Comparison of ENCODE assay signal across 7 cellular contexts in genomic region chr1:161068306-161069200, GRCh38. TPM values are rescaled to one million over a fixed set of nuclear protein-coding genes. Genes with fewer than 3 reads are reported as not detected.
A peak's percentile ranks its signal among the peaks of the same experiment; 100 is the strongest.
DNase-seq lines count a peak whose midpoint lies in the region; ATAC-seq, FAIRE-seq and TF ChIP-seq lines count a peak whose summit lies in the region.

No MANE protein-coding gene starts in this region.

- intact Hi-C loops in endothelial cell of umbilical vein (cut with micrococcal nuclease) (no loop called here), aorta (cut with DNase I) (no loop called here)

- no peak for TF ChIP-seq POLR2A in endothelial cell of umbilical vein (IDR thresholded peaks at IDR 0.05; ENCODE audit: low read depth, low read length)

- 78 to 81% methylated on average over 9 of the region's 9 CpGs for WGBS in aorta, 2 donors

- H3K4me1 ChIP-seq in endothelial cell of umbilical vein (ENCODE audit: control insufficient read depth, extremely low read depth, insufficient read depth, low read length): no peaks in the 10 kb centered on the region
- no peaks in the 10 kb centered on the region for H3K4me1 ChIP-seq in rectal smooth muscle tissue (ENCODE audit: control insufficient read depth, insufficient read depth, low read length)
- H3K4me1 ChIP-seq in aorta (ENCODE audit: control insufficient read depth in 1 of 2, insufficient read depth in 2 of 2, low read length in 2 of 2): no peaks in the 10 kb centered on the region

- peak; percentile 87 for DNase-seq in activated CD4-positive, alpha-beta T cell treated with anti-CD3 and anti-CD28 coated beads for 48 hours
- DNase-seq in endothelial cell of umbilical vein (ENCODE audit: low read depth, low spot score) (no peak), aorta (peak; percentile 81 to 90), RKO (ENCODE audit: low spot score) (no peak)

- H3K79me2 ChIP-seq in endothelial cell of umbilical vein (ENCODE audit: control insufficient read depth, insufficient read depth, low read length): no peaks in the 10 kb centered on the region

- dilution Hi-C loops in endothelial cell of umbilical vein (cut with MboI; ENCODE audit: extremely low pct_ligation_motif_present, low sequenced_read_pairs): no loop called here

- H3K27ac ChIP-seq in endothelial cell of umbilical vein (ENCODE audit: insufficient read depth, low read depth, low read length) (no peak overlapping the region), rectal smooth muscle tissue (ENCODE audit: low read depth, low read length) (no peak overlapping the region), aorta (ENCODE audit: low read depth in 1 of 2, low read length in 2 of 2) (no peak overlapping the region)

- CTCF ChIA-PET in endothelial cell of umbilical vein (lab: Charles Lee): interaction anchor here (1.3 to 1.6 kb wide), 3 partner anchors 23 to 78 kb away, joined by 4 to 7 read pairs (median 4); partner anchors contain the start of genes F11R and USF1

- no peak overlapping the region for H3K9ac ChIP-seq in endothelial cell of umbilical vein (replicated peaks; ENCODE audit: extremely low read depth, insufficient read depth, low read length)
- H3K9ac ChIP-seq in rectal smooth muscle tissue (ENCODE audit: low read length): no peak overlapping the region

- no peak overlapping the region for H3K4me2 ChIP-seq in endothelial cell of umbilical vein (ENCODE audit: insufficient read depth, low read length)

- H3K4me3 ChIP-seq in endothelial cell of umbilical vein (replicated peaks in 1 of 3; ENCODE audit: insufficient read depth in 1 of 3, low read depth in 1 of 3, low read length in 3 of 3): no peak overlapping the region
- peak overlapping the region; percentile 64 for H3K4me3 ChIP-seq in rectal smooth muscle tissue (ENCODE audit: low read length)
- no peak overlapping the region for H3K4me3 ChIP-seq in aorta (ENCODE audit: low read length in 2 of 2)

- H2AFZ ChIP-seq in endothelial cell of umbilical vein (ENCODE audit: low read depth, low read length): peak overlapping the region; percentile 48

- H4K20me1 ChIP-seq in endothelial cell of umbilical vein (replicated peaks; ENCODE audit: control insufficient read depth, extremely low read depth, insufficient read depth, low read length): no peaks in the 10 kb centered on the region

- peak; percentile 58 for ATAC-seq in GM19372 (IDR thresholded peaks at IDR 0.05; ENCODE audit: low read depth, unreplicated experiment)
- peak; percentile 31 for ATAC-seq in HG03457 (IDR thresholded peaks at IDR 0.05; ENCODE audit: unreplicated experiment)
- peak; percentile 83 for ATAC-seq in aorta (ENCODE audit: low FRiP score)

- TF ChIP-seq CTCF in endothelial cell of umbilical vein (IDR thresholded peaks at IDR 0.05; ENCODE audit: extremely low read depth in 1 of 2, insufficient read depth in 1 of 2, low read depth in 1 of 2, low read length in 2 of 2): no peak

- H3K36me3 ChIP-seq in endothelial cell of umbilical vein (ENCODE audit: control insufficient read depth in 2 of 2, extremely low read depth in 1 of 2, insufficient read depth in 2 of 2, low read length in 2 of 2) (no peaks in the 10 kb centered on the region), rectal smooth muscle tissue (ENCODE audit: control insufficient read depth, insufficient read depth, low read length) (no peaks in the 10 kb centered on the region), aorta (ENCODE audit: control insufficient read depth in 1 of 2, insufficient read depth in 2 of 2, low read length in 1 of 2) (no peaks in the 10 kb centered on the region)

- no peaks in the 10 kb centered on the region for H3K9me3 ChIP-seq in endothelial cell of umbilical vein (replicated peaks; ENCODE audit: control insufficient read depth, insufficient read depth, low read length)
- no peaks in the 10 kb centered on the region for H3K9me3 ChIP-seq in aorta (ENCODE audit: control insufficient read depth, low read length)

- POLR2A ChIA-PET in endothelial cell of umbilical vein (lab: Charles Lee): interaction anchor here (0.6 kb wide), 1 partner anchor 1039 kb away, joined by 5 read pairs; no protein-coding TSS in a partner anchor

- H3K27me3 ChIP-seq in endothelial cell of umbilical vein (ENCODE audit: control insufficient read depth in 2 of 2, insufficient read depth in 2 of 2, low read length in 2 of 2): peaks cover 2% of the 10 kb centered on the region in 2 experiments
- H3K27me3 ChIP-seq in rectal smooth muscle tissue (ENCODE audit: control insufficient read depth, insufficient read depth, low read length): no peaks in the 10 kb centered on the region
- H3K27me3 ChIP-seq in aorta (ENCODE audit: control insufficient read depth in 1 of 2, insufficient read depth in 2 of 2, low read length in 1 of 2): no peaks in the 10 kb centered on the region

- no TSS peak for BruUV-seq in endothelial cell of umbilical vein (replicated peaks; lab: Mats Ljungman, UMichigan)

- no peak for FAIRE-seq in endothelial cell of umbilical vein (lab: Jason Lieb, UNC)

- no peaks in the 10 kb centered on the region for H3K9me1 ChIP-seq in endothelial cell of umbilical vein (replicated peaks; ENCODE audit: control insufficient read depth, extremely low read depth, insufficient read depth, low read length)

TF ChIP-seq in endothelial cell of umbilical vein, 7 proteins besides CTCF, POLR2A, EP300 and RAD21 (continues in another document):
- TF ChIP-seq POLR2AphosphoS5 (IDR thresholded peaks at IDR 0.05; ENCODE audit: insufficient read depth, low read depth, low read length) (no peak), MYC (IDR thresholded peaks at IDR 0.05; ENCODE audit: low read depth, low read length) (no peak), JUN (IDR thresholded peaks at IDR 0.05; ENCODE audit: borderline replicate concordance, insufficient read depth, insufficient read length, low read depth) (no peak)

RNA-seq across cellular contexts. Expression of gene ARHGAP30, which starts 1.1 kb away (rescaled TPM):
- total RNA-seq in endothelial cell of umbilical vein (not detected in 2 replicates), aorta (10 to 100 TPM; 14.7 to 20.5 TPM)
- polyA plus RNA-seq in endothelial cell of umbilical vein (not detected in 2 replicates), aorta (10 to 100 TPM in 1 of 2 donors, 1 to 10 TPM in 1; 1.3 to 12.1 TPM)
- polyA plus RNA-seq in endothelial cell of umbilical vein (2011; cell fraction: cytosol; rRNA removed): not detected in 2 replicates
- not detected in 2 replicates for polyA plus RNA-seq in endothelial cell of umbilical vein (2011; cell fraction: nucleus; rRNA removed)
- 0.08 and 0.15 TPM in 2 replicates for polyA plus RNA-seq in endothelial cell of umbilical vein (2012)
- polyA minus RNA-seq in endothelial cell of umbilical vein: 0.08 TPM in 1 of 2 replicates, not detected in the other
- polyA minus RNA-seq in endothelial cell of umbilical vein (2011; cell fraction: cytosol; rRNA and poly(A)+ RNA removed): not detected
- polyA minus RNA-seq in endothelial cell of umbilical vein (2011; cell fraction: nucleus; rRNA and poly(A)+ RNA removed): not detected in 2 replicates

RNA-seq across cellular contexts. Expression of gene NECTIN4, which starts 20.8 kb away (rescaled TPM):
- total RNA-seq in endothelial cell of umbilical vein (0.37 and 0.58 TPM in 2 replicates), aorta (under 1 TPM; 0.24 to 0.26 TPM)
- polyA plus RNA-seq in endothelial cell of umbilical vein (0.15 and 0.29 TPM in 2 replicates), aorta (not detected)
- 0.13 and 0.15 TPM in 2 replicates for polyA plus RNA-seq in endothelial cell of umbilical vein (2011; cell fraction: cytosol; rRNA removed)
- polyA plus RNA-seq in endothelial cell of umbilical vein (2011; cell fraction: nucleus; rRNA removed): 0.20 and 0.29 TPM in 2 replicates
- polyA plus RNA-seq in endothelial cell of umbilical vein (2012): not detected in 2 replicates
- polyA minus RNA-seq in endothelial cell of umbilical vein: 0.11 TPM in 1 of 2 replicates, not detected in the other
- not detected for polyA minus RNA-seq in endothelial cell of umbilical vein (2011; cell fraction: cytosol; rRNA and poly(A)+ RNA removed)
- not detected in 2 replicates for polyA minus RNA-seq in endothelial cell of umbilical vein (2011; cell fraction: nucleus; rRNA and poly(A)+ RNA removed)

RNA-seq across cellular contexts. Expression of gene USF1, which starts 22.8 kb away (rescaled TPM):
- total RNA-seq in endothelial cell of umbilical vein (56.7 and 57.9 TPM in 2 replicates), aorta (10 to 100 TPM; 42.2 to 67.0 TPM)
- polyA plus RNA-seq in endothelial cell of umbilical vein (53.4 and 66.0 TPM in 2 replicates), aorta (100 to 1,000 TPM in 1 of 2 donors, 10 to 100 TPM in 1; 33.8 to 124 TPM)
- 38.8 and 48.4 TPM in 2 replicates for polyA plus RNA-seq in endothelial cell of umbilical vein (2011; cell fraction: cytosol; rRNA removed)
- 257 and 283 TPM in 2 replicates for polyA plus RNA-seq in endothelial cell of umbilical vein (2011; cell fraction: nucleus; rRNA removed)
- 34.7 and 40.5 TPM in 2 replicates for polyA plus RNA-seq in endothelial cell of umbilical vein (2012)
- 123 and 155 TPM in 2 replicates for polyA minus RNA-seq in endothelial cell of umbilical vein
- 53.7 TPM for polyA minus RNA-seq in endothelial cell of umbilical vein (2011; cell fraction: cytosol; rRNA and poly(A)+ RNA removed)
- polyA minus RNA-seq in endothelial cell of umbilical vein (2011; cell fraction: nucleus; rRNA and poly(A)+ RNA removed): 23.7 and 39.2 TPM in 2 replicates

RNA-seq across cellular contexts. Expression of gene KLHDC9, which starts 29.6 kb away (rescaled TPM):
- total RNA-seq in endothelial cell of umbilical vein: 1.1 and 1.4 TPM in 2 replicates
- polyA plus RNA-seq in endothelial cell of umbilical vein: 2.6 and 3.2 TPM in 2 replicates
- 2.0 and 2.2 TPM in 2 replicates for polyA plus RNA-seq in endothelial cell of umbilical vein (2011; cell fraction: cytosol; rRNA removed)
- 3.8 and 4.4 TPM in 2 replicates for polyA plus RNA-seq in endothelial cell of umbilical vein (2011; cell fraction: nucleus; rRNA removed)
- 0.40 and 1.3 TPM in 2 replicates for polyA plus RNA-seq in endothelial cell of umbilical vein (2012)
- 1.1 TPM in 1 of 2 replicates, not detected in the other for polyA minus RNA-seq in endothelial cell of umbilical vein
- polyA minus RNA-seq in endothelial cell of umbilical vein (2011; cell fraction: cytosol; rRNA and poly(A)+ RNA removed): 1.1 TPM
- 0.87 TPM in 1 of 2 replicates, not detected in the other for polyA minus RNA-seq in endothelial cell of umbilical vein (2011; cell fraction: nucleus; rRNA and poly(A)+ RNA removed)
- total RNA-seq in aorta: 1 to 10 TPM in 1 of 2 donors, under 1 TPM in 1; 0.78 to 2.5 TPM
- polyA plus RNA-seq in aorta: 10 to 100 TPM in 1 of 2 donors, 1 to 10 TPM in 1; 7.9 to 14.8 TPM

RNA-seq across cellular contexts. Expression of gene TSTD1, which starts 29.8 kb away (rescaled TPM):
- total RNA-seq in endothelial cell of umbilical vein (8.9 and 12.5 TPM in 2 replicates), aorta (10 to 100 TPM in 1 of 2 donors, 1 to 10 TPM in 1; 9.1 to 12.5 TPM)
- polyA plus RNA-seq in endothelial cell of umbilical vein (39.1 and 51.6 TPM in 2 replicates), aorta (10 to 100 TPM; 13.2 to 31.9 TPM)
- 25.6 and 27.3 TPM in 2 replicates for polyA plus RNA-seq in endothelial cell of umbilical vein (2011; cell fraction: cytosol; rRNA removed)
- polyA plus RNA-seq in endothelial cell of umbilical vein (2011; cell fraction: nucleus; rRNA removed): 12.5 and 14.6 TPM in 2 replicates
- polyA plus RNA-seq in endothelial cell of umbilical vein (2012): 10.0 and 21.3 TPM in 2 replicates
- polyA minus RNA-seq in endothelial cell of umbilical vein: 4.3 and 5.2 TPM in 2 replicates
- polyA minus RNA-seq in endothelial cell of umbilical vein (2011; cell fraction: cytosol; rRNA and poly(A)+ RNA removed): not detected
- 2.3 and 2.8 TPM in 2 replicates for polyA minus RNA-seq in endothelial cell of umbilical vein (2011; cell fraction: nucleus; rRNA and poly(A)+ RNA removed)

Comparison
In these comparisons a context has a peak if more than half of its experiments do, and no peak if none do; other contexts are left out.
1. ATAC-seq: peak in every context shown above with its lines; median percentile 83 in aorta; 58 in GM19372; 31 in HG03457.
2. DNase-seq: peak in activated CD4-positive, alpha-beta T cell treated with anti-CD3 and anti-CD28 coated beads for 48 hours (single experiment) and aorta (2 of 2); none in endothelial cell of umbilical vein (single experiment) and RKO (single experiment).
3. RNA of gene ARHGAP30, which starts 1.1 kb away (total RNA-seq): 14.7 to 20.5 TPM in aorta; not detected in endothelial cell of umbilical vein; every median in the first group is over 10 times any median in the second.